In the genomic region with DNA sequence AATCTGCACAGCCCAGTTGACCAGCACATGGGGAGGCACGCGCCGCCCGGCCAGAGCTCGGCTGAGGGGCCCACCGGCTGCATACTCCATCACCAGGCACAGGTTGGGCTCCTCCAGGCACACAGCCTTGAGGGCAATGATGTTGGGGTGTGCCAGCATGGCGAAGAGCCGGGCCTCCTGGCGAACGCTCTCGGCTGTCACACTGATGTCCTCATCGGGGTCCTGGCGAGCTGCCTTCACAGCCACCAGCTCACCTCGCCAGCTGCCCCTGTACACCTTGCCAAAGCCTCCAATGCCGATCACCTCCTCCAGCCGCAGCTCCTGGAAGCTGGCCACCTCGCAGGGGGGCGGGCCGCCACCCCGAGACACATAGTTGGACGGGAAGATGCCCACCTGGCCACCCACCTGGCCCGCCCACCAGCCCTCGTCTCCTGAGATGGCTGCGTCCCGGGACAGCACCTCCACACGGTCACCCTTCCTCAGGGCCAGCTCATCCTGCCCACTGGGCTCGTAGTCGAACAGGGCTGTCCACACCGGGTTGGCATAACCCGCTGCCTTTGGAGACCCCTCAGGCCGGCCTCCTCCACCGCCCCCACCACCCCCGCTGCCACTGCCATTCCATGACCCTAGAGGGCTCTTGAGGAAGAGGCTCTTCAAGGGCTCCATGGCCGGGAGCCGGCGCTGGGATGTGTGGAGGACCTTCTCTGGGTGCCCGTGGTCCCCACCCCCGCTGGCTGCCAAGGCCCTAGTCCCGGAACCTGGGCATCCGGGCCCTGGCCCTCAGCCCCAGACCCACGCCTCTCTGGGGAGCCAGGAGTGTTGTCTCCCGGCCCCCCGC, we compare ENCODE assay signal across 6 cellular contexts. TPM values are rescaled to one million over a fixed set of nuclear protein-coding genes. Genes with fewer than 3 reads are reported as not detected.
DNase-seq lines count a peak whose midpoint lies in the region; ATAC-seq and TF ChIP-seq lines count a peak whose summit lies in the region.

No MANE protein-coding gene starts in this region.

- H3K4me1 ChIP-seq in esophagus muscularis mucosa, result peaks cover 58 to 75% (median 73%) of the 10 kb centered on the region in 4 donors

- peak overlapping the region; percentile 86 for H3K4me3 Mint-ChIP-seq in stimulated activated memory B cell treated with anti-CD40 and anti-IgM and Interleukin-4, amounts not matched to agents 10 μg/mL and 1 μg/mL and 100 μg/mL, for 72 hours

- intact Hi-C loops in esophagus muscularis mucosa (cut with DNase I), result no loop called here

- no peak for TF ChIP-seq CTCF in esophagus muscularis mucosa (IDR thresholded peaks at IDR 0.05)

- H3K4me3 ChIP-seq in esophagus muscularis mucosa, result peak overlapping the region; percentile 72 to 96 (median 80)

- TF ChIP-seq EP300 in esophagus muscularis mucosa (IDR thresholded peaks at IDR 0.05), result no peak

- peaks cover 12 to 47% (median 42%) of the 10 kb centered on the region in 4 donors for H3K36me3 ChIP-seq in esophagus muscularis mucosa

- no peaks in the 10 kb centered on the region for H3K27me3 ChIP-seq in esophagus muscularis mucosa

- H3K9me3 Mint-ChIP-seq in stimulated activated memory B cell treated with anti-CD40 and anti-IgM and Interleukin-4, amounts not matched to agents 10 μg/mL and 1 μg/mL and 100 μg/mL, for 72 hours, result no peaks in the 10 kb centered on the region

- peak; percentile 28 for DNase-seq in stimulated activated CD4-positive, alpha-beta T cell treated with anti-CD3 and anti-CD28 coated beads, Interleukin-12 subunit alpha, Interleukin-12 subunit beta, amount 100 ng/mL, for 4 hours
- DNase-seq in stimulated activated CD4-positive, alpha-beta T cell treated with anti-CD3 and anti-CD28 coated beads, Interleukin-4, amount 100 ng/mL, for 1 hour, result no peak
- DNase-seq in esophagus muscularis mucosa (ENCODE audit: extremely low spot score) (no peak), middle frontal gyrus (ENCODE audit: extremely low spot score, low spot score) (no peak)

- H3K36me3 Mint-ChIP-seq in stimulated activated memory B cell treated with anti-CD40 and anti-IgM and Interleukin-4, amounts not matched to agents 10 μg/mL and 1 μg/mL and 100 μg/mL, for 72 hours, result peaks cover 48% of the 10 kb centered on the region

- WGBS in esophagus muscularis mucosa, result 3% methylated on average over 7 of the region's 43 CpGs

- H3K9me3 ChIP-seq in esophagus muscularis mucosa, result no peaks in the 10 kb centered on the region

- H3K27ac ChIP-seq in esophagus muscularis mucosa (replicated peaks in 1 of 4), result peak overlapping the region; percentile 87 to 97 (median 96)

- H3K27ac Mint-ChIP-seq in stimulated activated memory B cell treated with anti-CD40 and anti-IgM and Interleukin-4, amounts not matched to agents 10 μg/mL and 1 μg/mL and 100 μg/mL, for 72 hours, result peak overlapping the region; percentile 94

- ATAC-seq in stimulated activated memory B cell treated with anti-CD40 and anti-IgM and Interleukin-4, amounts not matched to agents 10 μg/mL and 1 μg/mL and 100 μg/mL, for 72 hours, result no peak
- no peak for ATAC-seq in HG02571 (IDR thresholded peaks at IDR 0.05; ENCODE audit: unreplicated experiment)

- peaks cover 69% of the 10 kb centered on the region for H3K4me1 Mint-ChIP-seq in stimulated activated memory B cell treated with anti-CD40 and anti-IgM and Interleukin-4, amounts not matched to agents 10 μg/mL and 1 μg/mL and 100 μg/mL, for 72 hours

- no peaks in the 10 kb centered on the region for H3K27me3 Mint-ChIP-seq in stimulated activated memory B cell treated with anti-CD40 and anti-IgM and Interleukin-4, amounts not matched to agents 10 μg/mL and 1 μg/mL and 100 μg/mL, for 72 hours

- no peak for TF ChIP-seq POLR2A in esophagus muscularis mucosa (IDR thresholded peaks at IDR 0.05; ENCODE audit: low read depth)

RNA-seq across cellular contexts. Expression of a gene that starts 0.7 kb away (rescaled TPM):
- 10 to 100 TPM; 29.9 to 41.7 (median 37.6) TPM for total RNA-seq in esophagus muscularis mucosa

RNA-seq across cellular contexts. Expression of a gene that starts 2.3 kb away (rescaled TPM):
- 10 to 100 TPM; 21.4 to 43.1 (median 27.1) TPM for total RNA-seq in esophagus muscularis mucosa

RNA-seq across cellular contexts. Expression of a gene that starts 17.7 kb away (rescaled TPM):
- 1 to 10 TPM in 3 of 4 donors, under 1 TPM in 1; 0.99 to 1.2 (median 1.2) TPM for total RNA-seq in esophagus muscularis mucosa

RNA-seq across cellular contexts. Expression of a gene that starts 24.6 kb away (rescaled TPM):
- total RNA-seq in esophagus muscularis mucosa, result 10 to 100 TPM; 40.7 to 56.3 (median 45.8) TPM

RNA-seq across cellular contexts. Expression of a gene that starts 37.5 kb away (rescaled TPM):
- total RNA-seq in esophagus muscularis mucosa, result 100 to 1,000 TPM; 186 to 472 (median 293) TPM
